ENCODE assay signal across 8 cellular contexts in genomic region chr1:109823543-109824348, GRCh38.
DNase-seq lines count a peak whose midpoint lies in the region; ATAC-seq, FAIRE-seq and TF ChIP-seq lines count a peak whose summit lies in the region.

No MANE protein-coding gene starts in this region.

- H3K4me1 ChIP-seq in K562 (replicated peaks in 1 of 2; ENCODE audit: control insufficient read depth in 2 of 2, insufficient read depth in 2 of 2, low read length in 2 of 2) (peaks cover 57 to 70% of the 10 kb centered on the region in 2 experiments), left lung (peaks cover 20 to 88% of the 10 kb centered on the region in 2 donors), transverse colon (peaks cover 0 to 29% (median 6%) of the 10 kb centered on the region in 4 donors)

- H3K9me3 ChIP-seq in K562 (replicated peaks; ENCODE audit: control insufficient read depth, insufficient read depth, low read depth, low read length) (no peaks in the 10 kb centered on the region), left lung (no peaks in the 10 kb centered on the region), transverse colon (no peaks in the 10 kb centered on the region)

- no peaks in the 10 kb centered on the region for H3K36me3 Mint-ChIP-seq in activated CD8-positive, alpha-beta memory T cell treated with anti-CD3 and anti-CD28 coated beads, Interleukin-2, amount 10 ng/mL, durations not matched to agents 7 days and 5 days
- no peaks in the 10 kb centered on the region for H3K36me3 Mint-ChIP-seq in activated naive CD4-positive, alpha-beta T cell treated with anti-CD3 and anti-CD28 coated beads, Interleukin-2, amount 10 ng/mL, durations not matched to agents 7 days and 5 days

- H3K9ac ChIP-seq in K562 (ENCODE audit: insufficient read depth in 1 of 2, low read depth in 2 of 2, low read length in 2 of 2) = peak overlapping the region; percentile 54 to 87

- peak overlapping the region; percentile 62 for H3K4me2 ChIP-seq in K562 (ENCODE audit: insufficient read depth, low read length)

- peak; percentile 6 for ATAC-seq in activated CD8-positive, alpha-beta memory T cell treated with anti-CD3 and anti-CD28 coated beads, Interleukin-2, amount 10 ng/mL, durations not matched to agents 7 days and 5 days
- peak; percentile 89 for ATAC-seq in K562
- peak; percentile 42 for ATAC-seq in left lung
- ATAC-seq in HG03025 (IDR thresholded peaks at IDR 0.05; ENCODE audit: low FRiP score, unreplicated experiment) = no peak

- H3K27ac Mint-ChIP-seq in activated CD8-positive, alpha-beta memory T cell treated with anti-CD3 and anti-CD28 coated beads, Interleukin-2, amount 10 ng/mL, durations not matched to agents 7 days and 5 days = peak overlapping the region; percentile 87
- H3K27ac Mint-ChIP-seq in activated naive CD4-positive, alpha-beta T cell treated with anti-CD3 and anti-CD28 coated beads, Interleukin-2, amount 10 ng/mL, durations not matched to agents 7 days and 5 days = no peak overlapping the region

- TF ChIP-seq POLR2A in K562 (conservative IDR thresholded peaks at IDR 0.05) = peak; percentile 58
- TF ChIP-seq POLR2A in transverse colon (IDR thresholded peaks at IDR 0.05) = no peak

- H3K9me1 ChIP-seq in K562 (ENCODE audit: control insufficient read depth, insufficient read depth, low read length) = no peaks in the 10 kb centered on the region

- no peaks in the 10 kb centered on the region for H3K36me3 ChIP-seq in K562 (ENCODE audit: control insufficient read depth, insufficient read depth, low read length)
- no peaks in the 10 kb centered on the region for H3K36me3 ChIP-seq in left lung
- H3K36me3 ChIP-seq in transverse colon = no peaks in the 10 kb centered on the region

- peak overlapping the region; percentile 95 for H2AFZ ChIP-seq in K562 (ENCODE audit: low read depth, low read length)

- H3K4me3 ChIP-seq in K562 (no peak overlapping the region), left lung (no peak overlapping the region), transverse colon (no peak overlapping the region)

- 17% methylated on average over 16 of the region's 16 CpGs for WGBS in K562 (ENCODE audit: insufficient coverage, low coverage, missing lambda C conversion rate)
- whole genome bisulfite sequencing in transverse colon (ENCODE audit: low coverage in 1 of 2), 2 donors = 58 to 86% methylated on average over 2 to 14 of the region's 16 CpGs

- POLR2A ChIA-PET in K562 (lab: Yijun Ruan, JAX) = interaction anchor here (0.6 to 3.9 kb wide), 9 partner anchors 9 to 219 kb away, joined by 3 to 18 read pairs (median 4); partner anchors contain the start of gene AHCYL1

- peak; percentile 32 to 49; a peak in 2 of 4 replicates for TF ChIP-seq RAD21 in K562 (CRISPR knock-in tag; conservative IDR thresholded peaks at IDR 0.05 in 1 of 2, IDR thresholded peaks at IDR 0.05 in 1 of 2)

- no peaks in the 10 kb centered on the region for H3K79me2 ChIP-seq in K562 (ENCODE audit: control insufficient read depth, insufficient read depth, low read length)

- no peak for DNase-seq in activated CD8-positive, alpha-beta memory T cell treated with anti-CD3 and anti-CD28 coated beads, Interleukin-2, amount 10 ng/mL, durations not matched to agents 7 days and 5 days
- DNase-seq in activated CD8-positive, alpha-beta memory T cell treated with anti-CD3 and anti-CD28 coated beads, Interleukin-2, amount 50 U/mL, for 4 hours = no peak
- peak; percentile 88 to 95 (median 93) for DNase-seq in K562 (ENCODE audit: extremely low read depth in 1 of 4, low spot score in 3 of 4)
- DNase-seq in left lung = peak; percentile 52 to 82
- no peak for DNase-seq in transverse colon
- no peak for DNase-seq in activated naive CD4-positive, alpha-beta T cell treated with anti-CD3 and anti-CD28 coated beads, Interleukin-2, amount 10 ng/mL, durations not matched to agents 7 days and 5 days
- DNase-seq in occipital lobe (lab: John Stamatoyannopoulos, UW) = no peak

- H3K27ac ChIP-seq in K562 (ENCODE audit: extremely low read depth, low read depth, low read length) = peak overlapping the region; percentile 80
- peak overlapping the region in 1 of 2 donors; percentile 84 for H3K27ac ChIP-seq in left lung
- H3K27ac ChIP-seq in transverse colon = peak overlapping the region; percentile 32 to 55 (median 44)

- in situ Hi-C loops in K562 (cut with MboI) = no loop called here
- in situ Hi-C loops in transverse colon (cut with MboI; ENCODE audit: low pct_ligation_motif_present in 1 of 4, low pct_unique_long_range_greater_than_20kb in 1 of 4, low sequenced_read_pairs in 3 of 4) = no loop called here

- H3K4me1 Mint-ChIP-seq in activated CD8-positive, alpha-beta memory T cell treated with anti-CD3 and anti-CD28 coated beads, Interleukin-2, amount 10 ng/mL, durations not matched to agents 7 days and 5 days = peaks cover 71% of the 10 kb centered on the region
- peaks cover 20% of the 10 kb centered on the region for H3K4me1 Mint-ChIP-seq in activated naive CD4-positive, alpha-beta T cell treated with anti-CD3 and anti-CD28 coated beads, Interleukin-2, amount 10 ng/mL, durations not matched to agents 7 days and 5 days

- TF ChIP-seq EP300 in K562 (IDR thresholded peaks at IDR 0.05; ENCODE audit: low read length) = peak; percentile 73; the same call in 1 of the 2 replicates
- TF ChIP-seq EP300 in transverse colon (IDR thresholded peaks at IDR 0.05; ENCODE audit: low read depth) = no peak

- no peak overlapping the region for H3K4me3 Mint-ChIP-seq in activated CD8-positive, alpha-beta memory T cell treated with anti-CD3 and anti-CD28 coated beads, Interleukin-2, amount 10 ng/mL, durations not matched to agents 7 days and 5 days
- H3K4me3 Mint-ChIP-seq in activated naive CD4-positive, alpha-beta T cell treated with anti-CD3 and anti-CD28 coated beads, Interleukin-2, amount 10 ng/mL, durations not matched to agents 7 days and 5 days = no peak overlapping the region

- H3K27me3 Mint-ChIP-seq in activated CD8-positive, alpha-beta memory T cell treated with anti-CD3 and anti-CD28 coated beads, Interleukin-2, amount 10 ng/mL, durations not matched to agents 7 days and 5 days = no peaks in the 10 kb centered on the region
- peaks cover 6% of the 10 kb centered on the region for H3K27me3 Mint-ChIP-seq in activated naive CD4-positive, alpha-beta T cell treated with anti-CD3 and anti-CD28 coated beads, Interleukin-2, amount 10 ng/mL, durations not matched to agents 7 days and 5 days

- intact Hi-C loops in K562 (cut with micrococcal nuclease) = loop anchor here (5.0 kb wide), 1 partner anchor 39 kb away; no protein-coding TSS in a partner anchor
- intact Hi-C loops in left lung (cut with DNase I) = no loop called here
- intact Hi-C loops in transverse colon (cut with DNase I; ENCODE audit: low total_unique reads) = no loop called here

- H3K9me3 Mint-ChIP-seq in activated CD8-positive, alpha-beta memory T cell treated with anti-CD3 and anti-CD28 coated beads, Interleukin-2, amount 10 ng/mL, durations not matched to agents 7 days and 5 days (ENCODE audit: low read depth) = no peaks in the 10 kb centered on the region
- no peaks in the 10 kb centered on the region for H3K9me3 Mint-ChIP-seq in activated naive CD4-positive, alpha-beta T cell treated with anti-CD3 and anti-CD28 coated beads, Interleukin-2, amount 10 ng/mL, durations not matched to agents 7 days and 5 days

- CTCF ChIA-PET in activated CD8-positive, alpha-beta memory T cell treated with anti-CD3 and anti-CD28 coated beads, Interleukin-2, amount 10 ng/mL, durations not matched to agents 7 days and 5 days (lab: Charles Lee) = interaction anchor here (0.7 to 5.2 kb wide), 8 partner anchors 18 to 106 kb away, joined by 3 to 35 read pairs (median 4); no protein-coding TSS in a partner anchor
- CTCF ChIA-PET in K562 (lab: Yijun Ruan, JAX; ENCODE audit: low intra/inter-chr PET ratio) = no interaction called here
- CTCF ChIA-PET in activated naive CD4-positive, alpha-beta T cell treated with anti-CD3 and anti-CD28 coated beads, Interleukin-2, amount 10 ng/mL, durations not matched to agents 7 days and 5 days (lab: Charles Lee) = interaction anchor here (0.9 to 2.4 kb wide), 4 partner anchors 34 to 161 kb away, joined by 4 to 6 read pairs (median 6); partner anchors contain the start of gene AHCYL1

- no TSS peak for BruUV-seq in K562 (replicated peaks; lab: Mats Ljungman, UMichigan)

- FAIRE-seq in K562 (lab: Jason Lieb, UNC) = peak; percentile 89

- peak in 2 of 3 experiments; percentile 8 to 24; a peak in 3 of 6 replicates for TF ChIP-seq CTCF in K562 (IDR thresholded peaks at IDR 0.05 in 2 of 3, conservative IDR thresholded peaks at IDR 0.05 in 1 of 3; ENCODE audit: insufficient read depth in 2 of 3, low read depth in 1 of 3, low read length in 3 of 3)
- TF ChIP-seq CTCF in left lung (IDR thresholded peaks at IDR 0.05) = no peak
- no peak for TF ChIP-seq CTCF in transverse colon (IDR thresholded peaks at IDR 0.05)

- H3K27me3 ChIP-seq in K562 (ENCODE audit: control insufficient read depth in 2 of 2, insufficient read depth in 2 of 2, low read length in 2 of 2) (no peaks in the 10 kb centered on the region), left lung (no peaks in the 10 kb centered on the region), transverse colon (no peaks in the 10 kb centered on the region)

- H4K20me1 ChIP-seq in K562 (replicated peaks; ENCODE audit: control insufficient read depth, insufficient read depth, low read length) = no peaks in the 10 kb centered on the region

TF ChIP-seq in K562, 482 proteins besides CTCF, POLR2A, EP300 and RAD21 (continues in another document):
- TF ChIP-seq, protein P1, sequence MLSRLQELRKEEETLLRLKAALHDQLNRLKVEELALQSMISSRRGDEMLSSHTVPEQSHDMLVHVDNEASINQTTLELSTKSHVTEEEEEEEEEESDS (CRISPR knock-in tag; IDR thresholded peaks at IDR 0.05) = no peak
- TF ChIP-seq MAFG (tag; conservative IDR thresholded peaks at IDR 0.05) (peak; percentile 99), SREBF2 (CRISPR knock-in tag; IDR thresholded peaks at IDR 0.05) (no peak), RBM22 (IDR thresholded peaks at IDR 0.05; ENCODE audit: low read depth, low read length, poor library complexity, severe bottlenecking) (no peak), PPARD (CRISPR knock-in tag; IDR thresholded peaks at IDR 0.05) (peak; percentile 61; the same call in 1 of the 2 replicates), PHB (CRISPR knock-in tag; IDR thresholded peaks at IDR 0.05) (peak; percentile 56; the same call in 1 of the 2 replicates), PTTG1 (tag; IDR thresholded peaks at IDR 0.05; ENCODE audit: low read depth) (no peak)

Comparison
In these comparisons a context has a peak if more than half of its experiments do, and no peak if none do; other contexts are left out.
1. DNase-seq: peak in K562 (4 of 4) and left lung (2 of 2); none in activated CD8-positive, alpha-beta memory T cell treated with anti-CD3 and anti-CD28 coated beads, Interleukin-2, amount 10 ng/mL, durations not matched to agents 7 days and 5 days (single experiment), activated CD8-positive, alpha-beta memory T cell treated with anti-CD3 and anti-CD28 coated beads, Interleukin-2, amount 50 U/mL, for 4 hours (single experiment), transverse colon (single experiment), activated naive CD4-positive, alpha-beta T cell treated with anti-CD3 and anti-CD28 coated beads, Interleukin-2, amount 10 ng/mL, durations not matched to agents 7 days and 5 days (single experiment) and occipital lobe (single experiment).
2. CTCF ChIP-seq: peak in K562 (2 of 3); none in left lung (0 of 2) and transverse colon (0 of 5).